In genomic region chr1:32937061-32937460, GRCh38 we compare ENCODE assay signal across 23 cellular contexts. TPM values are rescaled to one million over a fixed set of nuclear protein-coding genes. Genes with fewer than 3 reads are reported as not detected.
DNase-seq lines count a peak whose midpoint lies in the region; ATAC-seq, FAIRE-seq and TF ChIP-seq lines count a peak whose summit lies in the region.
"Had no signal": no experiment of that assay in that cellular context is flagged by ENCODE, and none has a peak within 500 bp of the region (broad histone marks: within the 10 kb centered on the region; RNA-seq: fewer than 3 reads in every experiment).

No MANE protein-coding gene starts in this region.

- no peak overlapping the region for H3K4me3 Mint-ChIP-seq in activated CD4-positive, alpha-beta T cell treated with anti-CD3 and anti-CD28 coated beads for 36 hours
- H3K4me3 Mint-ChIP-seq: activated CD4-positive, alpha-beta T cell treated with anti-CD3 and anti-CD28 coated beads, Interleukin-2, amount 10 ng/mL, durations not matched to agents 7 days and 5 days; B cell; effector memory CD8-positive, alpha-beta T cell; nephron progenitor cell had no signal

- POLR2A ChIA-PET in activated CD4-positive, alpha-beta T cell treated with anti-CD3 and anti-CD28 coated beads for 36 hours (lab: Charles Lee): no interaction called here

- peaks cover 10% of the 10 kb centered on the region for H3K36me3 ChIP-seq in bronchial epithelial cell (ENCODE audit: control insufficient read depth, insufficient read depth, low read length)

- intact Hi-C loops in activated CD4-positive, alpha-beta T cell treated with anti-CD3 and anti-CD28 coated beads for 36 hours (cut with DNase I, micrococcal nuclease): loop anchor here in 1 of 2 experiments (10.0 kb wide), 1 partner anchor 148 kb away; the partner anchor contains the start of gene AZIN2

- peaks cover 16% of the 10 kb centered on the region for H3K36me3 Mint-ChIP-seq in activated CD4-positive, alpha-beta T cell treated with anti-CD3 and anti-CD28 coated beads for 36 hours (ENCODE audit: low read depth)

- no peak for ATAC-seq in activated CD4-positive, alpha-beta T cell treated with anti-CD3 and anti-CD28 coated beads for 36 hours
- ATAC-seq in GM19463 (IDR thresholded peaks at IDR 0.05; ENCODE audit: unreplicated experiment): no peak
- ATAC-seq: effector memory CD8-positive, alpha-beta T cell; HCT116; Right ventricle myocardium inferior had no signal

- no peak for DNase-seq in activated CD4-positive, alpha-beta T cell treated with anti-CD3 and anti-CD28 coated beads for 36 hours
- no peak for DNase-seq in activated CD4-positive, alpha-beta T cell treated with anti-CD3 and anti-CD28 coated beads, Interleukin-2, amount 50 U/mL, for 48 hours
- DNase-seq in M059J (ENCODE audit: low read depth) (peak; percentile 46), bronchial epithelial cell (ENCODE audit: low read depth) (peak; percentile 30), renal cortical epithelial cell (ENCODE audit: low read depth) (peak; percentile 66), GM20000 (ENCODE audit: low spot score) (no peak), T-helper 1 cell (no peak)
- DNase-seq: 8988T; activated CD4-positive, alpha-beta T cell treated with anti-CD3 and anti-CD28 coated beads, Interleukin-2, amount 10 ng/mL, durations not matched to agents 7 days and 5 days; activated CD8-positive, alpha-beta memory T cell treated with anti-CD3 and anti-CD28 coated beads, Interleukin-2, amount 50 U/mL, for 48 hours; activated naive CD4-positive, alpha-beta T cell; effector memory CD8-positive, alpha-beta T cell; NCI-H1417 treated with DMSO at 0.1 percent for 48 hours; NCI-H526 treated with DMSO at 0.1 percent for 48 hours; nephron progenitor cell; stomach; upper lobe of left lung had no signal

- no peaks in the 10 kb centered on the region for H3K27me3 ChIP-seq in bronchial epithelial cell (ENCODE audit: control insufficient read depth, insufficient read depth, low read length)
- H3K27me3 ChIP-seq: stomach, upper lobe of left lung had no signal

- no peak for FAIRE-seq in bronchial epithelial cell (lab: Jason Lieb, UNC)

- CTCF ChIA-PET in activated CD4-positive, alpha-beta T cell treated with anti-CD3 and anti-CD28 coated beads for 36 hours (lab: Charles Lee): interaction anchor here (0.6 to 1.2 kb wide), 7 partner anchors 15 to 147 kb away, joined by 3 read pairs; no protein-coding TSS in a partner anchor

- H3K4me3 ChIP-seq in bronchial epithelial cell (ENCODE audit: low read depth, low read length): no peak overlapping the region
- H3K4me3 ChIP-seq: stomach, upper lobe of left lung had no signal

- H3K4me1 Mint-ChIP-seq in activated CD4-positive, alpha-beta T cell treated with anti-CD3 and anti-CD28 coated beads for 36 hours: peaks cover 27% of the 10 kb centered on the region
- H3K4me1 Mint-ChIP-seq: B cell had no signal

- H3K27ac Mint-ChIP-seq in activated CD4-positive, alpha-beta T cell treated with anti-CD3 and anti-CD28 coated beads for 36 hours: peak overlapping the region; percentile 2
- H3K27ac Mint-ChIP-seq: activated CD4-positive, alpha-beta T cell treated with anti-CD3 and anti-CD28 coated beads, Interleukin-2, amount 10 ng/mL, durations not matched to agents 7 days and 5 days; B cell had no signal

- TF ChIP-seq CTCF in bronchial epithelial cell (IDR thresholded peaks at IDR 0.05; ENCODE audit: insufficient read depth, low read length, severe bottlenecking) (no peak), GM20000 (IDR thresholded peaks at IDR 0.05; ENCODE audit: extremely low read depth, missing control alignments) (no peak)

- no peaks in the 10 kb centered on the region for H3K9me3 Mint-ChIP-seq in activated CD4-positive, alpha-beta T cell treated with anti-CD3 and anti-CD28 coated beads for 36 hours (ENCODE audit: low read depth)
- H3K9me3 Mint-ChIP-seq: activated CD4-positive, alpha-beta T cell treated with anti-CD3 and anti-CD28 coated beads, Interleukin-2, amount 10 ng/mL, durations not matched to agents 7 days and 5 days; effector memory CD8-positive, alpha-beta T cell; nephron progenitor cell had no signal

- H3K27me3 Mint-ChIP-seq in activated CD4-positive, alpha-beta T cell treated with anti-CD3 and anti-CD28 coated beads for 36 hours: no peaks in the 10 kb centered on the region
- H3K27me3 Mint-ChIP-seq: activated CD4-positive, alpha-beta T cell treated with anti-CD3 and anti-CD28 coated beads, Interleukin-2, amount 10 ng/mL, durations not matched to agents 7 days and 5 days; B cell; effector memory CD8-positive, alpha-beta T cell had no signal

RNA-seq across cellular contexts. Expression of gene RNF19B, which starts 27.5 kb away (rescaled TPM):
- total RNA-seq in activated CD4-positive, alpha-beta T cell treated with anti-CD3 and anti-CD28 coated beads for 36 hours: 10 to 100 TPM; 22.5 to 23.9 TPM
- total RNA-seq in M059J (2014; rRNA removed; shearing (Covaris generic)): 9.0 and 11.9 TPM in 2 replicates
- total RNA-seq in bronchial epithelial cell (19.2 and 32.6 TPM in 2 replicates), renal cortical epithelial cell (21.0 and 23.4 TPM in 2 replicates)

RNA-seq across cellular contexts. Expression of gene TMEM54, which starts 35.9 kb away (rescaled TPM):
- 1 to 10 TPM; 1.4 to 1.7 TPM for total RNA-seq in activated CD4-positive, alpha-beta T cell treated with anti-CD3 and anti-CD28 coated beads for 36 hours
- 68.7 and 94.8 TPM in 2 replicates for total RNA-seq in M059J (2014; rRNA removed; shearing (Covaris generic))
- total RNA-seq in bronchial epithelial cell (112 and 167 TPM in 2 replicates), renal cortical epithelial cell (111 and 122 TPM in 2 replicates)
- total RNA-seq: activated CD4-positive, alpha-beta T cell treated with anti-CD3 and anti-CD28 coated beads, Interleukin-2, amount 10 ng/mL, durations not matched to agents 7 days and 5 days; B cell had no signal

RNA-seq across cellular contexts. Expression of gene HPCA, which starts 50.8 kb away (rescaled TPM):
- total RNA-seq in activated CD4-positive, alpha-beta T cell treated with anti-CD3 and anti-CD28 coated beads for 36 hours: under 1 TPM in 1 of 2 experiments, not detected in 1; 0.49 TPM
- total RNA-seq in M059J (2014; rRNA removed; shearing (Covaris generic)): 0.07 TPM in 1 of 2 replicates, not detected in the other
- not detected in 2 replicates for total RNA-seq in bronchial epithelial cell
- 0.05 TPM in 1 of 2 replicates, not detected in the other for total RNA-seq in renal cortical epithelial cell
- total RNA-seq: activated CD4-positive, alpha-beta T cell treated with anti-CD3 and anti-CD28 coated beads, Interleukin-2, amount 10 ng/mL, durations not matched to agents 7 days and 5 days; B cell; glomerular endothelial cell; mesenteric fat pad; Right ventricle myocardium inferior; upper lobe of left lung had no signal

Comparison
In these comparisons a context has a peak if more than half of its experiments do, and no peak if none do; other contexts are left out.
1. DNase-seq: peak in M059J (single experiment), bronchial epithelial cell (single experiment) and renal cortical epithelial cell (single experiment); none in activated CD4-positive, alpha-beta T cell treated with anti-CD3 and anti-CD28 coated beads for 36 hours (single experiment), activated CD4-positive, alpha-beta T cell treated with anti-CD3 and anti-CD28 coated beads, Interleukin-2, amount 50 U/mL, for 48 hours (0 of 2), GM20000 (single experiment) and T-helper 1 cell (0 of 5).
2. RNA of gene TMEM54, which starts 35.9 kb away (total RNA-seq): 111 to 122 TPM in renal cortical epithelial cell, 112 to 167 TPM in bronchial epithelial cell and 68.7 to 94.8 TPM in M059J; 1.4 to 1.7 TPM in activated CD4-positive, alpha-beta T cell treated with anti-CD3 and anti-CD28 coated beads for 36 hours; every median in the first group is over 10 times any median in the second.